19 cellular contexts compared by ENCODE assay signal in the genomic region with DNA sequence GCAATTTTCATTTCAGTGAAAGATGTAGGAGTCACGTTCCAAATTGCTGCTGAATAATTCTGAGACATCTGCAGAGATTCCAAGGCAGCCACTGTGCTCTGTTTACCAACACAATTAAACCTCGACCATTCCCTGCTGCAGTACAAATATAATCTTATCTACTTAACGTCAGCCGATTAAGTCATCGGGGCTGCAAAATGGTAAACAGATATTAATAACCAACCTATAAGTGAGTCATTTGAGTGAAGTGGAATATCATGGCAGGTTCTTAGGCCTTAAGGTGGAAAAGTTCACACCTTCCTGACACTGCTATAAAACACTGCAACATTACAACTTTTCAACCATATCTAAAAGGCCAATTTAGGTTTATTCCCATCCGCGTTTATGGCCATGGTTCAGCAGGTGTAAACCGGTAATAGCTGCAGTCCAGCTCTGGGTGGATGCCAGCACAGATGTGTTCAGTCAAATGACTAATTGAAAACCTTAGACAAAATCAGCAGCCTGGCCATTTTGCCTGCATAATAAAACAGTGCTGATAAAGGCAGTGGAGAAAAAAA.
DNase-seq lines count a peak whose midpoint lies in the region; ATAC-seq and TF ChIP-seq lines count a peak whose summit lies in the region.
"Had no signal": no experiment of that assay in that cellular context is flagged by ENCODE, and none has a peak within 500 bp of the region (broad histone marks: within the 10 kb centered on the region; RNA-seq: fewer than 3 reads in every experiment).

No MANE protein-coding gene starts in this region.

- H3K4me1 ChIP-seq in OCI-LY3 (ENCODE audit: low read length): peaks cover 18% of the 10 kb centered on the region
- no peaks in the 10 kb centered on the region for H3K4me1 ChIP-seq in CD8-positive, alpha-beta T cell (ENCODE audit: insufficient read depth, low read length)

- TF ChIP-seq CTCF in OCI-LY3 (IDR thresholded peaks at IDR 0.05; ENCODE audit: low read depth, low read length): no peak
- TF ChIP-seq CTCF in CD8-positive, alpha-beta T cell (IDR thresholded peaks at IDR 0.05): no peak

- no peak overlapping the region for H3K27ac Mint-ChIP-seq in CD8-positive, alpha-beta T cell
- H3K27ac Mint-ChIP-seq: activated CD4-positive, alpha-beta T cell treated with anti-CD3 and anti-CD28 coated beads for 36 hours; H9; T-helper 2 cell treated with Interferon-gamma antibody and Interleukin-4, amounts not matched to agents 5 μg/mL and 100 μg/mL, for 36 hours had no signal

- DNase-seq in D341Med (ENCODE audit: low spot score): peak; percentile 34
- DNase-seq in NCI-H1105 (lab: John Stamatoyannopoulos, UW): peak; percentile 92
- peak; percentile 42 for DNase-seq in left kidney (ENCODE audit: low read depth, low spot score)
- no peak for DNase-seq in SKM-1 (lab: John Stamatoyannopoulos, UW; ENCODE audit: unreplicated experiment)
- DNase-seq in CD8-positive, alpha-beta T cell: no peak
- DNase-seq in effector CD4-positive, alpha-beta T cell: no peak
- DNase-seq: activated CD4-positive, alpha-beta T cell treated with anti-CD3 and anti-CD28 coated beads for 36 hours; activated CD8-positive, alpha-beta memory T cell treated with anti-CD3 and anti-CD28 coated beads, Interleukin-2, amount 50 U/mL, for 4 hours; Calu3; dermis blood vessel endothelial cell; glutamatergic neuron; H9; islet precursor cell; NCI-H2107; SHP77 treated with DMSO at 0.1 percent for 48 hours had no signal

- peak overlapping the region; percentile 55 for H3K27ac ChIP-seq in OCI-LY3 (ENCODE audit: low read length)
- H3K27ac ChIP-seq in CD8-positive, alpha-beta T cell (ENCODE audit: low read depth, low read length): no peak overlapping the region

- no peak overlapping the region for H2AFZ ChIP-seq in OCI-LY3 (ENCODE audit: low read depth, low read length)

- no peak overlapping the region for H3K4me3 ChIP-seq in OCI-LY3 (ENCODE audit: low read length)
- H3K4me3 ChIP-seq in CD8-positive, alpha-beta T cell (ENCODE audit: low read depth, low read length): no peak overlapping the region

- POLR2A ChIA-PET in CD8-positive, alpha-beta T cell (lab: Charles Lee): no interaction called here

- H3K4me2 ChIP-seq in OCI-LY3 (ENCODE audit: low read length): peak overlapping the region; percentile 15

- CTCF ChIA-PET in CD8-positive, alpha-beta T cell (lab: Charles Lee): no interaction called here

- H4K20me1 ChIP-seq in OCI-LY3 (ENCODE audit: insufficient read depth, low read length): no peaks in the 10 kb centered on the region

- no peaks in the 10 kb centered on the region for H3K4me1 Mint-ChIP-seq in CD8-positive, alpha-beta T cell (ENCODE audit: low read depth)
- H3K4me1 Mint-ChIP-seq: activated CD4-positive, alpha-beta T cell treated with anti-CD3 and anti-CD28 coated beads for 36 hours; neural crest cell had no signal

- intact Hi-C loops in CD8-positive, alpha-beta T cell (cut with DNase I, micrococcal nuclease): no loop called here

- H3K9me3 ChIP-seq in OCI-LY3 (ENCODE audit: insufficient read depth, low read length): no peaks in the 10 kb centered on the region
- no peaks in the 10 kb centered on the region for H3K9me3 ChIP-seq in CD8-positive, alpha-beta T cell (ENCODE audit: low read length)

- H3K9ac ChIP-seq in OCI-LY3 (ENCODE audit: low read length): no peak overlapping the region

- no peaks in the 10 kb centered on the region for H3K27me3 Mint-ChIP-seq in CD8-positive, alpha-beta T cell (ENCODE audit: low read depth)

- no peaks in the 10 kb centered on the region for H3K79me2 ChIP-seq in OCI-LY3 (ENCODE audit: low read length)

- no peaks in the 10 kb centered on the region for H3K36me3 Mint-ChIP-seq in CD8-positive, alpha-beta T cell

- H3K27me3 ChIP-seq in OCI-LY3 (ENCODE audit: low read depth, low read length): no peaks in the 10 kb centered on the region
- H3K27me3 ChIP-seq in CD8-positive, alpha-beta T cell (ENCODE audit: insufficient read depth, low read length): no peaks in the 10 kb centered on the region

- H3K9me3 Mint-ChIP-seq in CD8-positive, alpha-beta T cell: no peaks in the 10 kb centered on the region
- H3K9me3 Mint-ChIP-seq: H9; neural crest cell; T-helper 2 cell treated with Interferon-gamma antibody and Interleukin-4, amounts not matched to agents 5 μg/mL and 100 μg/mL, for 36 hours had no signal

- H3K36me3 ChIP-seq in OCI-LY3 (replicated peaks; ENCODE audit: low read depth, low read length): no peaks in the 10 kb centered on the region
- H3K36me3 ChIP-seq in CD8-positive, alpha-beta T cell (ENCODE audit: insufficient read depth, low read length): no peaks in the 10 kb centered on the region

- no peak overlapping the region for H3K4me3 Mint-ChIP-seq in CD8-positive, alpha-beta T cell
- H3K4me3 Mint-ChIP-seq: activated CD4-positive, alpha-beta T cell treated with anti-CD3 and anti-CD28 coated beads for 36 hours; H9; neural crest cell; T-helper 2 cell treated with Interferon-gamma antibody and Interleukin-4, amounts not matched to agents 5 μg/mL and 100 μg/mL, for 36 hours had no signal

- ATAC-seq in CD8-positive, alpha-beta T cell: no peak
- no peak for ATAC-seq in GM18517 (IDR thresholded peaks at IDR 0.05; ENCODE audit: unreplicated experiment)
- ATAC-seq: activated CD4-positive, alpha-beta T cell treated with anti-CD3 and anti-CD28 coated beads for 36 hours had no signal

Comparison
In these comparisons a context has a peak if more than half of its experiments do, and no peak if none do; other contexts are left out.
1. DNase-seq: peak in D341Med (single experiment), NCI-H1105 (single experiment) and left kidney (single experiment); none in SKM-1 (single experiment), CD8-positive, alpha-beta T cell (0 of 7) and effector CD4-positive, alpha-beta T cell (single experiment).